Comparison of ENCODE assay signal across 9 cellular contexts in genomic region chr3:158105710-158106438, GRCh38. TPM values are rescaled to one million over a fixed set of nuclear protein-coding genes. Genes with fewer than 3 reads are reported as not detected.
DNase-seq lines count a peak whose midpoint lies in the region; ATAC-seq and TF ChIP-seq lines count a peak whose summit lies in the region.
"Had no signal": no experiment of that assay in that cellular context is flagged by ENCODE, and none has a peak within 500 bp of the region (broad histone marks: within the 10 kb centered on the region; RNA-seq: fewer than 3 reads in every experiment).

TSS of gene SHOX2 (minus strand) at chr3:158106420. CDS start at chr3:158106024, 396 bp downstream.

- H3K4me1 ChIP-seq in foreskin keratinocyte = no peaks in the 10 kb centered on the region
- no peaks in the 10 kb centered on the region for H3K4me1 ChIP-seq in rectal smooth muscle tissue (ENCODE audit: control insufficient read depth, insufficient read depth, low read length)

- H3K9ac ChIP-seq in rectal smooth muscle tissue (ENCODE audit: low read length) = no peak within 1 kb of the TSS

- POLR2A ChIA-PET in activated CD4-positive, alpha-beta memory T cell treated with anti-CD3 and anti-CD28 coated beads for 36 hours (lab: Charles Lee) = interaction anchor here (0.6 kb wide), 1 partner anchor 617 kb away, joined by 4 read pairs; no protein-coding TSS in a partner anchor

- peak within 1 kb of the TSS; percentile 73 for H3K4me3 Mint-ChIP-seq in activated CD4-positive, alpha-beta memory T cell treated with anti-CD3 and anti-CD28 coated beads for 36 hours

- H3K27ac ChIP-seq in foreskin keratinocyte (no peak within 1 kb of the TSS), rectal smooth muscle tissue (ENCODE audit: low read depth, low read length) (no peak within 1 kb of the TSS)
- H3K27ac ChIP-seq: C4-2B had no signal

- H3K27ac Mint-ChIP-seq in activated CD4-positive, alpha-beta memory T cell treated with anti-CD3 and anti-CD28 coated beads for 36 hours = peak within 1 kb of the TSS; percentile 15

- H3K27me3 Mint-ChIP-seq in activated CD4-positive, alpha-beta memory T cell treated with anti-CD3 and anti-CD28 coated beads for 36 hours = peaks cover 71% of the 10 kb centered on the region

- peaks cover 51% of the 10 kb centered on the region for H3K4me1 Mint-ChIP-seq in activated CD4-positive, alpha-beta memory T cell treated with anti-CD3 and anti-CD28 coated beads for 36 hours (ENCODE audit: low read depth)

- peak; percentile 30 for ATAC-seq in foreskin keratinocyte
- no peak for ATAC-seq in HG02798 (IDR thresholded peaks at IDR 0.05; ENCODE audit: poor library complexity, unreplicated experiment)

- peak within 1 kb of the TSS; percentile 43 for H3K4me3 ChIP-seq in rectal smooth muscle tissue (ENCODE audit: low read length)

- H3K9me3 Mint-ChIP-seq in activated CD4-positive, alpha-beta memory T cell treated with anti-CD3 and anti-CD28 coated beads for 36 hours = no peaks in the 10 kb centered on the region

- H3K36me3 ChIP-seq in rectal smooth muscle tissue (ENCODE audit: control insufficient read depth, insufficient read depth, low read length) = no peaks in the 10 kb centered on the region

- CTCF ChIA-PET in activated CD4-positive, alpha-beta memory T cell treated with anti-CD3 and anti-CD28 coated beads for 36 hours (lab: Charles Lee) = no interaction called here

- intact Hi-C loops in activated CD4-positive, alpha-beta memory T cell treated with anti-CD3 and anti-CD28 coated beads for 36 hours (cut with micrococcal nuclease) = loop anchor here (5.0 to 10.0 kb wide), 3 partner anchors 429 to 536 kb away; partner anchors contain the start of gene GFM1

- DNase-seq in DMS79 treated with DMSO at 0.1 percent for 48 hours (lab: John Stamatoyannopoulos, UW) = peak; percentile 28
- no peak for DNase-seq in DMS79 (lab: John Stamatoyannopoulos, UW)
- peak; percentile 59 for DNase-seq in LHCN-M2 (ENCODE audit: low read depth)
- peak; percentile 28 for DNase-seq in activated CD4-positive, alpha-beta memory T cell treated with anti-CD3 and anti-CD28 coated beads for 36 hours
- no peak for DNase-seq in foreskin keratinocyte
- no peak for DNase-seq in GM19238 (ENCODE audit: insufficient read length, low spot score)

- TF ChIP-seq CTCF in foreskin keratinocyte (conservative IDR thresholded peaks at IDR 0.05) = no peak

- peaks cover 85% of the 10 kb centered on the region for H3K27me3 ChIP-seq in foreskin keratinocyte
- H3K27me3 ChIP-seq in rectal smooth muscle tissue (ENCODE audit: control insufficient read depth, insufficient read depth, low read length) = peaks cover 48% of the 10 kb centered on the region

- peaks cover 15% of the 10 kb centered on the region for H3K36me3 Mint-ChIP-seq in activated CD4-positive, alpha-beta memory T cell treated with anti-CD3 and anti-CD28 coated beads for 36 hours

RNA-seq across cellular contexts. Expression of gene SHOX2, which starts in this region (rescaled TPM):
- total RNA-seq in LHCN-M2 (2014; rRNA removed) (6.1 and 7.2 TPM in 2 replicates), foreskin keratinocyte (not detected in 2 replicates)
- polyA plus RNA-seq in LHCN-M2 (2012) = 2.0 TPM
- not detected for total RNA-seq in activated CD4-positive, alpha-beta memory T cell treated with anti-CD3 and anti-CD28 coated beads for 36 hours
- polyA plus RNA-seq in foreskin keratinocyte = not detected in 2 replicates

Comparison
In these comparisons a context has a peak if more than half of its experiments do, and no peak if none do; other contexts are left out.
1. DNase-seq: peak in DMS79 treated with DMSO at 0.1 percent for 48 hours (single experiment) and LHCN-M2 (single experiment); none in DMS79 (single experiment), foreskin keratinocyte (0 of 2) and GM19238 (single experiment).
2. Peak in DNase-seq in activated CD4-positive, alpha-beta memory T cell treated with anti-CD3 and anti-CD28 coated beads for 36 hours; RNA of the gene not detected or under 1 TPM.
3. Peak in ATAC-seq in foreskin keratinocyte; RNA of the gene not detected or under 1 TPM.